In the genomic region with DNA sequence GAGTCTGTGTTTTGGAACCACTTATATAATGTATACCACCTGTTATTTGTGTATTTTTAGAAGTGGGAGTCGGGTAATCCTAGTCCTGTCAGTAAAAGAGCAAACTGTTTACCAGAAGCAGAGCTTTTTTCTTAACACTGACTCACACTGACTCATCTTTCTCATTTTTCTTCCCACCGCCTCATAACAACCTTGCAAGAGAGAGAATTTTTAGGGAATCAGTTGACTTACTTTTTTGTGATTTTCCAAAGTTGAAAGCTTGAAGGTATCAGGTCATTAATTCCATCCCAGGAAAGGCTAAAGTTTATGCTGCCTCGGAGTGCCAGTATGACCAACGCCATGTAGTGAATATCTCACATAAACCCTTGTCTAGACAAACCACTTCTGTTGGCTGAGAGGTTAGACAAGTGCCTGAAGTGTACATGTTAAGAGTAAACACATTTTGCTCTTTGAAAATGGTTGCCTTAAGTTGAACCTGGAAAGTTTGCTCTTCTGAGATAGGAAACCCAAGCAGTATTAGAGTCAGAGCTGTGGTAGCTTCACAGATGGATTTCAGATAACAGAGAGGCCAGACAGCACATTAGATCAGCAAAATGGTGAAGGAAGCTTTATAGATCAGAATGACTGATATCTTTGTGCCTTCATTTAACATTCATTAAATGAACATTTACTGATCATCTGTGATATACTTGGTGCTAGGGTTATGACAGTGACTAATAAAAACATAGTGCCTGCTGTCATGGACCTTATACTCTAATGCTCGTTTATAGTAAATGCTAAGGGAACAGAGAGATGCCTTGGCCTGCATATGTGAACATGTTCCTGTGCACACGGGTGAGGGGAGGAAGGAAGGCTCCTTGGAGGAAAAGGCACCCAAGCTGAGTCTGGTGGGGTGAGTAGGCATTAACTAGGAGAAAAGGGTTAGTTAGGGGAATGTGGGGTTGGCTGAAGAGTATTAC, we compare ENCODE assay signal across 8 cellular contexts. TPM values are rescaled to one million over a fixed set of nuclear protein-coding genes. Genes with fewer than 3 reads are reported as not detected.
DNase-seq lines count a peak whose midpoint lies in the region; ATAC-seq, FAIRE-seq and TF ChIP-seq lines count a peak whose summit lies in the region.

No MANE protein-coding gene starts in this region.

- H3K4me1 ChIP-seq in DND-41 (ENCODE audit: insufficient read depth, low read length) (no peaks in the 10 kb centered on the region), osteoblast (ENCODE audit: insufficient read depth, low read length) (peaks cover 28% of the 10 kb centered on the region)

- H3K9ac ChIP-seq in DND-41 (ENCODE audit: low read depth, low read length): no peak overlapping the region

- H3K27me3 ChIP-seq in DND-41 (ENCODE audit: insufficient read depth, low read length, poor library complexity) (no peaks in the 10 kb centered on the region), osteoblast (ENCODE audit: insufficient read depth, low read length) (no peaks in the 10 kb centered on the region)

- H3K4me2 ChIP-seq in DND-41 (ENCODE audit: insufficient read depth, low read length) (no peak overlapping the region), osteoblast (ENCODE audit: insufficient read depth, low read length) (peak overlapping the region; percentile 46)

- H3K79me2 ChIP-seq in DND-41 (ENCODE audit: insufficient read depth, low read length) (no peaks in the 10 kb centered on the region), osteoblast (ENCODE audit: insufficient read depth, low read length) (peaks cover 18% of the 10 kb centered on the region)

- no peak overlapping the region for H2AFZ ChIP-seq in DND-41 (ENCODE audit: low read depth, low read length)
- peak overlapping the region; percentile 32 for H2AFZ ChIP-seq in osteoblast (ENCODE audit: low read length)

- TF ChIP-seq CTCF in DND-41 (IDR thresholded peaks at IDR 0.05; ENCODE audit: borderline replicate concordance, extremely low read depth, low read length, poor library complexity, severe bottlenecking) (no peak), osteoblast (IDR thresholded peaks at IDR 0.05; ENCODE audit: extremely low read depth, low read depth, low read length) (no peak)

- H3K4me3 ChIP-seq in DND-41 (ENCODE audit: low read depth in 1 of 2, low read length in 2 of 2): no peak overlapping the region
- no peak overlapping the region for H3K4me3 ChIP-seq in osteoblast (ENCODE audit: insufficient read depth, low read length)

- DNase-seq in DND-41: no peak
- DNase-seq in NCI-H345 treated with DMSO at 0.1 percent for 48 hours (lab: John Stamatoyannopoulos, UW; ENCODE audit: unreplicated experiment): peak; percentile 40
- peak; percentile 81 for DNase-seq in dermis blood vessel endothelial cell
- peak; percentile 76 for DNase-seq in osteoblast (ENCODE audit: insufficient read length, low spot score, missing footprints)
- no peak for DNase-seq in stimulated activated CD4-positive, alpha-beta T cell treated with anti-CD3 and anti-CD28 coated beads, Interleukin-1b, Interleukin-23, amount 100 ng/mL, for 48 hours
- DNase-seq in CD1c-positive myeloid dendritic cell (ENCODE audit: extremely low spot score): no peak
- DNase-seq in GM19239 (ENCODE audit: insufficient read length, low spot score): no peak

- H3K27ac ChIP-seq in DND-41 (ENCODE audit: low read length) (no peak overlapping the region), osteoblast (ENCODE audit: low read depth, low read length) (peak overlapping the region; percentile 57)

- FAIRE-seq in GM19239 (lab: Jason Lieb, UNC): no peak

- H3K36me3 ChIP-seq in DND-41 (ENCODE audit: insufficient read depth, low read length): no peaks in the 10 kb centered on the region
- no peaks in the 10 kb centered on the region for H3K36me3 ChIP-seq in osteoblast (ENCODE audit: insufficient read depth, low read length)

- no peaks in the 10 kb centered on the region for H3K9me3 ChIP-seq in DND-41 (ENCODE audit: insufficient read depth, low read length, severe bottlenecking)
- H3K9me3 ChIP-seq in osteoblast (ENCODE audit: low read depth, low read length): no peaks in the 10 kb centered on the region

- H4K20me1 ChIP-seq in DND-41 (ENCODE audit: insufficient read depth, low read length) (no peaks in the 10 kb centered on the region), osteoblast (ENCODE audit: insufficient read depth, low read length) (no peaks in the 10 kb centered on the region)

- ATAC-seq in DND-41 (ENCODE audit: insufficient read depth, low read depth) (peak; percentile 56), GM21737 (IDR thresholded peaks at IDR 0.05; ENCODE audit: unreplicated experiment) (no peak)

RNA-seq across cellular contexts. Expression of a gene that starts 29.1 kb away (rescaled TPM):
- 177 and 275 TPM in 2 replicates for total RNA-seq in dermis blood vessel endothelial cell
- total RNA-seq in osteoblast: 94.6 and 107 TPM in 2 replicates

RNA-seq across cellular contexts. Expression of a gene that starts 31.4 kb away (rescaled TPM):
- total RNA-seq in dermis blood vessel endothelial cell: 108 and 110 TPM in 2 replicates
- 167 and 191 TPM in 2 replicates for total RNA-seq in osteoblast

Comparison
In these comparisons a context has a peak if more than half of its experiments do, and no peak if none do; other contexts are left out.
1. DNase-seq: peak in NCI-H345 treated with DMSO at 0.1 percent for 48 hours (single experiment), dermis blood vessel endothelial cell (single experiment) and osteoblast (single experiment); none in DND-41 (single experiment), stimulated activated CD4-positive, alpha-beta T cell treated with anti-CD3 and anti-CD28 coated beads, Interleukin-1b, Interleukin-23, amount 100 ng/mL, for 48 hours (single experiment), CD1c-positive myeloid dendritic cell (single experiment) and GM19239 (single experiment).